Comparison of ENCODE assay signal across 14 cellular contexts in genomic region chr16:5506021-5506420, GRCh38.
DNase-seq lines count a peak whose midpoint lies in the region; ATAC-seq and TF ChIP-seq lines count a peak whose summit lies in the region.
"Had no signal": no experiment of that assay in that cellular context is flagged by ENCODE, and none has a peak within 500 bp of the region (broad histone marks: within the 10 kb centered on the region; RNA-seq: fewer than 3 reads in every experiment).

No MANE protein-coding gene starts in this region.

- no peak overlapping the region for H3K27ac ChIP-seq in dorsolateral prefrontal cortex
- H3K27ac ChIP-seq: A549, BLaER1 had no signal

- peak in 9 of 10 donors; percentile 2 to 74 (median 62) for DNase-seq in dorsolateral prefrontal cortex
- peak in 8 of 10 donors; percentile 42 to 92 (median 60) for DNase-seq in posterior cingulate gyrus
- no peak for DNase-seq in NCI-H446 treated with DMSO at 0.1 percent for 48 hours (lab: John Stamatoyannopoulos, UW)
- no peak for DNase-seq in GM13976 (ENCODE audit: low spot score)
- DNase-seq in sciatic nerve (ENCODE audit: low spot score): no peak
- DNase-seq: Caco-2; CD8-positive, alpha-beta memory T cell; DND-41; GDM1; H9 had no signal

- H3K27me3 Mint-ChIP-seq in nephron (ENCODE audit: low read depth): peaks cover 24% of the 10 kb centered on the region

- no peaks in the 10 kb centered on the region for H3K9me3 Mint-ChIP-seq in nephron
- H3K9me3 Mint-ChIP-seq: GM23338, H9 had no signal

- intact Hi-C loops in dorsolateral prefrontal cortex (cut with DNase I) (loop anchor here (2.0 to 5.0 kb wide), 2 partner anchors 91 to 99 kb away; no protein-coding TSS in a partner anchor), posterior cingulate gyrus (cut with DNase I) (no loop called here), sciatic nerve (cut with DNase I) (no loop called here)

- H3K27me3 ChIP-seq in dorsolateral prefrontal cortex: peaks cover 0 to 14% (median 0%) of the 10 kb centered on the region in 45 donors
- H3K27me3 ChIP-seq: BLaER1 had no signal

- no peak overlapping the region for H3K4me3 Mint-ChIP-seq in nephron
- H3K4me3 Mint-ChIP-seq: CD8-positive, alpha-beta memory T cell; GM23338; H9 had no signal

- TF ChIP-seq CTCF in dorsolateral prefrontal cortex (IDR thresholded peaks at IDR 0.05 in 54 of 56, conservative IDR thresholded peaks at IDR 0.05 in 2 of 56; ENCODE audit: low read depth in 1 of 56, partially characterized antibody in 56 of 56) (no peak), nephron (IDR thresholded peaks at IDR 0.05; ENCODE audit: unreplicated experiment in 3 of 3) (no peak), GM13976 (IDR thresholded peaks at IDR 0.05; ENCODE audit: borderline replicate concordance, control extremely low read depth, extremely low read depth, insufficient read depth, missing control alignments) (no peak)

- H3K27ac Mint-ChIP-seq in nephron: peak overlapping the region; percentile 2 to 37 (median 22)
- H3K27ac Mint-ChIP-seq: CD8-positive, alpha-beta memory T cell; GM23338 had no signal

- no peak for ATAC-seq in sciatic nerve
- ATAC-seq: A549, GM23338 had no signal

- no peak overlapping the region for H3K4me3 ChIP-seq in dorsolateral prefrontal cortex
- H3K4me3 ChIP-seq: A549, BLaER1, GM23338 had no signal

- in situ Hi-C loops in GM13976 (cut with MboI; ENCODE audit: low sequenced_read_pairs, unreplicated experiment): no loop called here

- peaks cover 37% of the 10 kb centered on the region for H3K4me1 Mint-ChIP-seq in nephron
- H3K4me1 Mint-ChIP-seq: CD8-positive, alpha-beta memory T cell had no signal

- H3K36me3 Mint-ChIP-seq in nephron (ENCODE audit: low read depth): no peaks in the 10 kb centered on the region
- H3K36me3 Mint-ChIP-seq: CD8-positive, alpha-beta memory T cell had no signal

Comparison
In these comparisons a context has a peak if more than half of its experiments do, and no peak if none do; other contexts are left out.
1. DNase-seq: peak in dorsolateral prefrontal cortex (9 of 10) and posterior cingulate gyrus (8 of 10); none in NCI-H446 treated with DMSO at 0.1 percent for 48 hours (single experiment), GM13976 (single experiment) and sciatic nerve (single experiment).
2. intact Hi-C loops: an anchor here in dorsolateral prefrontal cortex (2.0 to 5.0 kb wide); none called in posterior cingulate gyrus and sciatic nerve.